Comparison of ENCODE assay signal across 22 cellular contexts in genomic region chr4:187961171-187961570, GRCh38.
"Had no signal": no experiment of that assay in that cellular context is flagged by ENCODE, and none has a peak within 500 bp of the region (broad histone marks: within the 10 kb centered on the region; RNA-seq: fewer than 3 reads in every experiment).

No MANE protein-coding gene starts in this region.

- H3K27me3 ChIP-seq: colonic mucosa, neutrophil, sigmoid colon, stomach, transverse colon, upper lobe of right lung, uterus had no signal

- H3K27ac ChIP-seq: colonic mucosa, epithelial cell of prostate, lower lobe of right lung, neutrophil, psoas muscle, sigmoid colon, stomach, transverse colon, upper lobe of right lung, uterus had no signal

- H3K36me3 ChIP-seq: colonic mucosa, lower lobe of right lung, neutrophil, sigmoid colon, stomach, transverse colon, upper lobe of right lung, uterus had no signal

- H3K4me1 ChIP-seq: colonic mucosa, lower lobe of right lung, psoas muscle, transverse colon, upper lobe of right lung, uterus had no signal

- H3K9me3 ChIP-seq: colonic mucosa, lower lobe of right lung, mucosa of descending colon, neutrophil, psoas muscle, sigmoid colon, stomach, transverse colon, upper lobe of right lung, uterus had no signal

- H3K4me3 ChIP-seq: colonic mucosa, lower lobe of right lung, mucosa of descending colon, psoas muscle, sigmoid colon, stomach, transverse colon, upper lobe of right lung, uterus had no signal

- DNase-seq: colonic mucosa; effector CD8-positive, alpha-beta T cell; endodermal cell; foreskin fibroblast; hypothalamus; left ventricle myocardium superior; lower lobe of right lung; mucosa of descending colon; naive B cell; posterior cingulate gyrus; psoas muscle; right cardiac atrium; sigmoid colon; stimulated activated CD4-positive, alpha-beta T cell treated with anti-CD3 and anti-CD28 coated beads, Interleukin-2, amount 100 ng/mL, for 24 hours; stimulated activated CD4-positive, alpha-beta T cell treated with anti-CD3 and anti-CD28 coated beads, Interleukin-4, amount 100 ng/mL, for 24 hours; stimulated activated naive CD4-positive, alpha-beta T cell treated with Interleukin-2 at 50 U/mL for 16 hours; stomach; transverse colon; upper lobe of right lung; uterus had no signal
